1 cellular context compared by ENCODE assay signal in the genomic region with DNA sequence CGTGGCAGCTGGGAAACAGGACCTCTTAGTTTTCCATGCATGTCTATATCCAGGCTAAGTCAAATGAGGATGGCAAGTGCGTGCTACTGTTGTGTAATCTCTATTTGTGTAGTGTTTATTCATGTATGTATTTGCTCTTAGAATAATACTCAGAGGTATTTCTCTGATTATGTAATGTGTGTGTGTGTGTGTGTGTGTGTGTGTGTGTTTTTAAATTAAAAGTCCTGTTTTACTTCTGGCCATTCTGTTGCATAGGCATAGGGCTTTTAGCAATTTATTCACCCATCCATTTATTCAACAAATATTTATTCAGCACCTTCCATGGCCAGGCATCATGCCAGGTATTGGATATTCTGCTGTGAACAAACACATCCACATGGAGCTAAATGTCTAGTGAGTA.
TF ChIP-seq lines count a peak whose summit lies in the region.

No MANE protein-coding gene starts in this region.

TF ChIP-seq in IMR-90, 13 proteins besides CTCF, POLR2A, EP300 and RAD21:
- TF ChIP-seq MAZ (IDR thresholded peaks at IDR 0.05; ENCODE audit: borderline replicate concordance, low read depth, low read length) (no peak), CEBPB (IDR thresholded peaks at IDR 0.05; ENCODE audit: low read depth, low read length) (peak; percentile 60)
